ENCODE assay signal across 7 cellular contexts in genomic region chrX:71911023-71911730, GRCh38. TPM values are rescaled to one million over a fixed set of nuclear protein-coding genes. Genes with fewer than 3 reads are reported as not detected.
DNase-seq lines count a peak whose midpoint lies in the region; ATAC-seq and TF ChIP-seq lines count a peak whose summit lies in the region.

No MANE protein-coding gene starts in this region.

- H3K36me3 Mint-ChIP-seq in endodermal cell (ENCODE audit: low read depth): no peaks in the 10 kb centered on the region
- H3K36me3 Mint-ChIP-seq in natural killer cell treated with Interleukin-12 subunit alpha and Interleukin-12 subunit beta and Interleukin-15 and Interleukin-18, amount 100 ng/mL, for 72 hours: no peaks in the 10 kb centered on the region

- peak; percentile 76 for TF ChIP-seq CTCF in endodermal cell (conservative IDR thresholded peaks at IDR 0.05)

- no peak overlapping the region for H3K9ac ChIP-seq in endodermal cell (ENCODE audit: extremely low read depth, low read length, poor library complexity, severe bottlenecking)

- peaks cover 3% of the 10 kb centered on the region for H3K4me1 Mint-ChIP-seq in endodermal cell
- no peaks in the 10 kb centered on the region for H3K4me1 Mint-ChIP-seq in natural killer cell treated with Interleukin-12 subunit alpha and Interleukin-12 subunit beta and Interleukin-15 and Interleukin-18, amount 100 ng/mL, for 72 hours (ENCODE audit: low read depth in 2 of 2)

- no peaks in the 10 kb centered on the region for H3K27me3 ChIP-seq in endodermal cell (ENCODE audit: control insufficient read depth, insufficient read depth, low read length, poor library complexity, severe bottlenecking)

- H3K9me3 ChIP-seq in endodermal cell (ENCODE audit: control insufficient read depth, low read length): no peaks in the 10 kb centered on the region

- H3K4me3 Mint-ChIP-seq in endodermal cell: peak overlapping the region; percentile 67
- H3K4me3 Mint-ChIP-seq in natural killer cell treated with Interleukin-12 subunit alpha and Interleukin-12 subunit beta and Interleukin-15 and Interleukin-18, amount 100 ng/mL, for 72 hours: no peak overlapping the region

- no peaks in the 10 kb centered on the region for H3K27me3 Mint-ChIP-seq in endodermal cell (ENCODE audit: insufficient read depth)
- peaks cover 10 to 29% of the 10 kb centered on the region in 2 donors for H3K27me3 Mint-ChIP-seq in natural killer cell treated with Interleukin-12 subunit alpha and Interleukin-12 subunit beta and Interleukin-15 and Interleukin-18, amount 100 ng/mL, for 72 hours

- H3K27ac ChIP-seq in endodermal cell (ENCODE audit: low read depth, low read length) (no peak overlapping the region), urinary bladder (ENCODE audit: low read depth) (no peak overlapping the region)

- no peaks in the 10 kb centered on the region for H3K36me3 ChIP-seq in endodermal cell (ENCODE audit: control insufficient read depth, insufficient read depth, low read length)
- no peaks in the 10 kb centered on the region for H3K36me3 ChIP-seq in urinary bladder (ENCODE audit: insufficient read depth)

- H3K9me3 Mint-ChIP-seq in endodermal cell: peaks cover 56% of the 10 kb centered on the region
- H3K9me3 Mint-ChIP-seq in natural killer cell treated with Interleukin-12 subunit alpha and Interleukin-12 subunit beta and Interleukin-15 and Interleukin-18, amount 100 ng/mL, for 72 hours: no peaks in the 10 kb centered on the region

- H3K27ac Mint-ChIP-seq in endodermal cell: no peak overlapping the region
- no peak overlapping the region for H3K27ac Mint-ChIP-seq in natural killer cell treated with Interleukin-12 subunit alpha and Interleukin-12 subunit beta and Interleukin-15 and Interleukin-18, amount 100 ng/mL, for 72 hours

- H3K4me3 ChIP-seq in endodermal cell (ENCODE audit: low read length) (peak overlapping the region; percentile 79), urinary bladder (ENCODE audit: low read depth, low read length) (peak overlapping the region; percentile 39)

- H3K4me1 ChIP-seq in endodermal cell (ENCODE audit: control insufficient read depth, insufficient read depth, low read length) (no peaks in the 10 kb centered on the region), urinary bladder (ENCODE audit: insufficient read depth) (no peaks in the 10 kb centered on the region)

- WGBS in endodermal cell (ENCODE audit: insufficient coverage in 1 of 2, insufficient read length in 1 of 2), 2 experiments: 0% methylated on average over 70 of the region's 81 CpGs; no CpG with 5 or more reads in 1 of the 2 experiments
- under 1% methylated on average over 77 of the region's 81 CpGs for WGBS in urinary bladder

- DNase-seq in HT1080 (ENCODE audit: low read depth): peak; percentile 42
- DNase-seq in activated CD4-positive, alpha-beta T cell treated with anti-CD3 and anti-CD28 coated beads for 48 hours: peak; percentile 38
- peak; percentile 87 for DNase-seq in endodermal cell
- no peak for DNase-seq in natural killer cell treated with Interleukin-12 subunit alpha and Interleukin-12 subunit beta and Interleukin-15 and Interleukin-18, amount 100 ng/mL, for 72 hours (ENCODE audit: low spot score)
- no peak for DNase-seq in 8988T

- peak; percentile 66 to 69 for ATAC-seq in natural killer cell treated with Interleukin-12 subunit alpha and Interleukin-12 subunit beta and Interleukin-15 and Interleukin-18, amount 100 ng/mL, for 72 hours
- ATAC-seq in HG03457 (IDR thresholded peaks at IDR 0.05; ENCODE audit: unreplicated experiment): no peak

RNA-seq across cellular contexts. Expression of gene NHSL2, which starts 0.5 kb away (rescaled TPM):
- total RNA-seq in HT1080 (2014; rRNA removed; shearing (Covaris generic)): 1.3 and 1.7 TPM in 2 replicates
- 0.03 TPM in 2 replicates for polyA plus RNA-seq in HT1080 (2015; cell fraction: cytosol; rRNA removed)
- 0.04 TPM in 1 of 2 replicates, not detected in the other for polyA plus RNA-seq in HT1080 (2015; cell fraction: nucleus; rRNA removed)
- 10 to 100 TPM in 1 of 2 donors, 1 to 10 TPM in 1; 6.9 to 11.2 TPM for total RNA-seq in endodermal cell
- polyA plus RNA-seq in endodermal cell (2013, experiment 1 of 2): 4.7 TPM
- polyA plus RNA-seq in endodermal cell (2013, experiment 2 of 2): 6.4 TPM
- total RNA-seq in natural killer cell treated with Interleukin-12 subunit alpha and Interleukin-12 subunit beta and Interleukin-15 and Interleukin-18, amount 100 ng/mL, for 72 hours: under 1 TPM; 0.07 to 0.67 TPM
- 14.4 TPM for total RNA-seq in urinary bladder
- polyA plus RNA-seq in urinary bladder: 9.7 TPM

Comparison
In these comparisons a context has a peak if more than half of its experiments do, and no peak if none do; other contexts are left out.
1. DNase-seq: peak in HT1080 (single experiment), activated CD4-positive, alpha-beta T cell treated with anti-CD3 and anti-CD28 coated beads for 48 hours (single experiment) and endodermal cell (single experiment); none in natural killer cell treated with Interleukin-12 subunit alpha and Interleukin-12 subunit beta and Interleukin-15 and Interleukin-18, amount 100 ng/mL, for 72 hours (single experiment) and 8988T (single experiment).